Comparison of ENCODE assay signal across 11 cellular contexts in the genomic region with DNA sequence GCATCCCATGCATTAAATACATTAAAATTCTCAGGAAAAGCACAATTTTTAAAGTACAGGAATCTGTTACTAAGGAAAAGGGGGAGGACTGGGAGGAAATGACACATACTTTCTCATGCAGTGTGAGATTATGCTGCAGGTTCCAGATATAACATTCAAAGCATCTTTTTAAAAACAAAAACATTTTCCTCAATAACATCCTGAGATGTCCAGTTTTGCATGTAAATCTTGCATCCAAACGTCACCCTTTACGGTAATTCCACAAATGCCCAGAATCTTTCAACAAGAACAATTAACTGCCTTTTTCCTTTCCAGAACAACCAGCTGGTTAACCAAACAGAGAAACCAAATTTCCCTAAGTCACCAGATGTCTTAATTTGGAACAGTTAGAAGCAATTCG. TPM values are rescaled to one million over a fixed set of nuclear protein-coding genes. Genes with fewer than 3 reads are reported as not detected.
A peak's percentile ranks its signal among the peaks of the same experiment; 100 is the strongest.
DNase-seq lines count a peak whose midpoint lies in the region; ATAC-seq, FAIRE-seq and TF ChIP-seq lines count a peak whose summit lies in the region.
"Had no signal": no experiment of that assay in that cellular context is flagged by ENCODE, and none has a peak within 500 bp of the region (broad histone marks: within the 10 kb centered on the region; RNA-seq: fewer than 3 reads in every experiment).

No MANE protein-coding gene starts in this region.

- H3K27ac ChIP-seq in GM23248 (peak overlapping the region; percentile 17; the same call in 1 of the 2 replicates), RWPE2 (ENCODE audit: poor library complexity, severe bottlenecking) (peak overlapping the region; percentile 4), osteoblast (ENCODE audit: low read depth, low read length) (peak overlapping the region; percentile 18), HepG2 (ENCODE audit: extremely low read length, insufficient read depth, low read length) (no peak overlapping the region)
- no peak overlapping the region for H3K27ac ChIP-seq in naive thymus-derived CD4-positive, alpha-beta T cell (ENCODE audit: low read depth, low read length)
- H3K27ac ChIP-seq: tibial artery had no signal

- CTCF ChIA-PET in HepG2 (lab: Yijun Ruan, JAX; ENCODE audit: low intra/inter-chr PET ratio, low total read pairs), result no interaction called here
- CTCF ChIA-PET in naive thymus-derived CD4-positive, alpha-beta T cell (lab: Charles Lee), result no interaction called here

- H4K20me1 ChIP-seq in GM23248 (ENCODE audit: insufficient read depth), result no peaks in the 10 kb centered on the region
- no peaks in the 10 kb centered on the region for H4K20me1 ChIP-seq in osteoblast (ENCODE audit: insufficient read depth, low read length)
- no peaks in the 10 kb centered on the region; the same call in 1 of the 2 replicates for H4K20me1 ChIP-seq in HepG2 (ENCODE audit: insufficient read depth, low read length)

- H2AFZ ChIP-seq in GM23248, result no peak overlapping the region
- no peak overlapping the region for H2AFZ ChIP-seq in osteoblast (ENCODE audit: low read length)
- H2AFZ ChIP-seq in HepG2 (ENCODE audit: low read length), result no peak overlapping the region

- intact Hi-C loops in HepG2 (cut with micrococcal nuclease; ENCODE audit: unreplicated experiment), result no loop called here
- intact Hi-C loops in naive thymus-derived CD4-positive, alpha-beta T cell (cut with micrococcal nuclease), result no loop called here

- WGBS in GM23248 (ENCODE audit: low coverage in 1 of 2, low lambda C conversion rate in 2 of 2, missing lambda C conversion rate in 2 of 2), 2 experiments, result 0 to 3% methylated on average over 3 of the region's 3 CpGs
- 100% methylated on average over 3 of the region's 3 CpGs for WGBS in HepG2 (ENCODE audit: low lambda C conversion rate)

- peaks cover 16 to 62% (median 56%) of the 10 kb centered on the region in 7 donors for H3K4me1 Mint-ChIP-seq in naive thymus-derived CD4-positive, alpha-beta T cell

- in situ Hi-C loops in GM23248 (cut with MboI), result no loop called here
- in situ Hi-C loops in HepG2 (cut with HindIII; ENCODE audit: extremely low pct_ligation_motif_present, low pct_unique_long_range_greater_than_20kb), result no loop called here

- H3K4me2 ChIP-seq in GM23248 (ENCODE audit: unreplicated experiment) (peak overlapping the region; percentile 59), osteoblast (ENCODE audit: insufficient read depth, low read length) (peak overlapping the region; percentile 26), HepG2 (ENCODE audit: low read depth, low read length) (no peak overlapping the region)

- peaks cover 0 to 2% (median 0%) of the 10 kb centered on the region in 11 donors for H3K9me3 Mint-ChIP-seq in naive thymus-derived CD4-positive, alpha-beta T cell

- peak overlapping the region in 1 of 10 donors; percentile 38 for H3K4me3 Mint-ChIP-seq in naive thymus-derived CD4-positive, alpha-beta T cell
- H3K4me3 Mint-ChIP-seq: activated naive CD8-positive, alpha-beta T cell treated with anti-CD3 and anti-CD28 coated beads, Interleukin-2, amount 10 ng/mL, durations not matched to agents 7 days and 5 days had no signal

- ATAC-seq in RWPE2 (ENCODE audit: low read depth), result peak; percentile 61
- ATAC-seq in HepG2, result no peak
- no peak for ATAC-seq in GM21786 (IDR thresholded peaks at IDR 0.05; ENCODE audit: unreplicated experiment)
- ATAC-seq in naive thymus-derived CD4-positive, alpha-beta T cell, result no peak

- H3K27ac Mint-ChIP-seq in naive thymus-derived CD4-positive, alpha-beta T cell, result peak overlapping the region in 3 of 9 donors; percentile 9 to 53 (median 15)
- H3K27ac Mint-ChIP-seq: activated naive CD8-positive, alpha-beta T cell treated with anti-CD3 and anti-CD28 coated beads, Interleukin-2, amount 10 ng/mL, durations not matched to agents 7 days and 5 days had no signal

- H3K9ac ChIP-seq in GM23248 (peak overlapping the region; percentile 2; the same call in 1 of the 2 replicates), HepG2 (ENCODE audit: insufficient read depth, low read depth, low read length) (no peak overlapping the region)

- no TSS peak for BruUV-seq in HepG2 (replicated peaks; lab: Mats Ljungman, UMichigan)

- no peak for TF ChIP-seq CTCF in RWPE2 (IDR thresholded peaks at IDR 0.05; ENCODE audit: poor library complexity, severe bottlenecking)
- no peak for TF ChIP-seq CTCF in epithelial cell of esophagus (IDR thresholded peaks at IDR 0.05; ENCODE audit: insufficient read depth, low read depth, low read length, missing control alignments)
- no peak for TF ChIP-seq CTCF in osteoblast (IDR thresholded peaks at IDR 0.05; ENCODE audit: extremely low read depth, low read depth, low read length)
- TF ChIP-seq CTCF in HepG2 (CRISPR knock-in tag; IDR thresholded peaks at IDR 0.05), result no peak
- no peak for TF ChIP-seq CTCF in GM10266 (IDR thresholded peaks at IDR 0.05; ENCODE audit: control insufficient read depth, insufficient read depth, low read depth, missing control alignments)

- peaks cover 16% of the 10 kb centered on the region for H3F3A ChIP-seq in GM23248 (ENCODE audit: insufficient read depth)

- peaks cover 12 to 54% (median 31%) of the 10 kb centered on the region in 5 donors for H3K36me3 Mint-ChIP-seq in naive thymus-derived CD4-positive, alpha-beta T cell

- peaks cover 35% of the 10 kb centered on the region for H3K79me2 ChIP-seq in GM23248 (ENCODE audit: insufficient read depth)
- peaks cover 32% of the 10 kb centered on the region for H3K79me2 ChIP-seq in osteoblast (ENCODE audit: insufficient read depth, low read length)
- peaks cover 26% of the 10 kb centered on the region for H3K79me2 ChIP-seq in HepG2 (ENCODE audit: insufficient read depth, low read length)

- no peaks in the 10 kb centered on the region for H3K27me3 Mint-ChIP-seq in naive thymus-derived CD4-positive, alpha-beta T cell
- H3K27me3 Mint-ChIP-seq: activated naive CD8-positive, alpha-beta T cell treated with anti-CD3 and anti-CD28 coated beads, Interleukin-2, amount 10 ng/mL, durations not matched to agents 7 days and 5 days had no signal

- no peaks in the 10 kb centered on the region for H3K36me3 ChIP-seq in GM23248 (ENCODE audit: low read depth)
- H3K36me3 ChIP-seq in RWPE2 (ENCODE audit: low read depth), result peaks cover 22% of the 10 kb centered on the region
- H3K36me3 ChIP-seq in osteoblast (ENCODE audit: insufficient read depth, low read length), result no peaks in the 10 kb centered on the region
- peaks cover 5 to 27% of the 10 kb centered on the region in 2 experiments; a peak in 4 of 5 replicates for H3K36me3 ChIP-seq in HepG2 (replicated peaks in 1 of 2; ENCODE audit: control insufficient read depth in 1 of 2, insufficient read depth in 2 of 2, low read length in 2 of 2)
- H3K36me3 ChIP-seq in naive thymus-derived CD4-positive, alpha-beta T cell (ENCODE audit: control insufficient read depth in 2 of 3, insufficient read depth in 3 of 3, low read length in 3 of 3), result peaks cover 0 to 17% (median 3%) of the 10 kb centered on the region in 3 experiments
- H3K36me3 ChIP-seq: MG63, tibial artery had no signal

- H3K4me3 ChIP-seq in GM23248 (peak overlapping the region; percentile 29), RWPE2 (ENCODE audit: severe bottlenecking) (no peak overlapping the region), epithelial cell of esophagus (ENCODE audit: low read length) (no peak overlapping the region), osteoblast (ENCODE audit: insufficient read depth, low read length) (no peak overlapping the region), HepG2 (replicated peaks in 1 of 3; ENCODE audit: insufficient read depth in 1 of 3, low read depth in 2 of 3, low read length in 3 of 3) (no peak overlapping the region)
- no peak overlapping the region for H3K4me3 ChIP-seq in naive thymus-derived CD4-positive, alpha-beta T cell (ENCODE audit: low read length)
- H3K4me3 ChIP-seq: MG63, tibial artery had no signal

- no peak for TF ChIP-seq POLR2A in HepG2 (IDR thresholded peaks at IDR 0.05; ENCODE audit: insufficient read depth in 1 of 2, low read depth in 2 of 2, low read length in 2 of 2)

- no peak for FAIRE-seq in HepG2 (lab: Jason Lieb, UNC)

- TF ChIP-seq EP300 in HepG2 (IDR thresholded peaks at IDR 0.05; ENCODE audit: low read depth in 2 of 2, low read length in 2 of 2), result no peak
- no peak for TF ChIP-seq EP300 in HepG2 (CRISPR knock-in tag; IDR thresholded peaks at IDR 0.05; ENCODE audit: borderline replicate concordance)

- TF ChIP-seq RAD21 in HepG2 (CRISPR knock-in tag; IDR thresholded peaks at IDR 0.05), result no peak

- H3K4me1 ChIP-seq in GM23248 (ENCODE audit: insufficient read depth) (peaks cover 16% of the 10 kb centered on the region), RWPE2 (ENCODE audit: insufficient read depth, poor library complexity, severe bottlenecking) (peaks cover 11% of the 10 kb centered on the region), osteoblast (ENCODE audit: insufficient read depth, low read length) (peaks cover 14% of the 10 kb centered on the region), HepG2 (ENCODE audit: insufficient read depth, low read length) (no peaks in the 10 kb centered on the region)
- H3K4me1 ChIP-seq in naive thymus-derived CD4-positive, alpha-beta T cell (ENCODE audit: control insufficient read depth in 2 of 2, insufficient read depth in 2 of 2, low read length in 2 of 2), result peaks cover 0 to 10% of the 10 kb centered on the region in 2 donors

- no peaks in the 10 kb centered on the region for H3K9me3 ChIP-seq in GM23248 (ENCODE audit: low read depth)
- no peaks in the 10 kb centered on the region for H3K9me3 ChIP-seq in RWPE2 (ENCODE audit: severe bottlenecking)
- H3K9me3 ChIP-seq in osteoblast (ENCODE audit: low read depth, low read length), result no peaks in the 10 kb centered on the region
- no peaks in the 10 kb centered on the region for H3K9me3 ChIP-seq in HepG2 (ENCODE audit: low read length)
- H3K9me3 ChIP-seq in naive thymus-derived CD4-positive, alpha-beta T cell (ENCODE audit: control insufficient read depth in 2 of 3, low read length in 3 of 3), result no peaks in the 10 kb centered on the region
- H3K9me3 ChIP-seq: MG63, tibial artery had no signal

- H3K9me2 ChIP-seq in GM23248 (ENCODE audit: insufficient read depth), result no peaks in the 10 kb centered on the region

- peak; percentile 57 for DNase-seq in GM23248
- no peak for DNase-seq in RWPE2 (ENCODE audit: low spot score)
- DNase-seq in epithelial cell of esophagus (ENCODE audit: low read depth), result peak; percentile 15
- DNase-seq in osteoblast (ENCODE audit: insufficient read length, low spot score, missing footprints), result no peak
- DNase-seq in HepG2 (ENCODE audit: low spot score), result no peak
- DNase-seq in naive thymus-derived CD4-positive, alpha-beta T cell, result no peak
- no peak for DNase-seq in GM10266 (ENCODE audit: extremely low spot score)
- DNase-seq: activated naive CD8-positive, alpha-beta T cell treated with anti-CD3 and anti-CD28 coated beads, Interleukin-2, amount 10 ng/mL, durations not matched to agents 7 days and 5 days; MG63; tibial artery had no signal

- H3K27me3 ChIP-seq in GM23248 (replicated peaks; ENCODE audit: insufficient read depth) (no peaks in the 10 kb centered on the region), RWPE2 (ENCODE audit: insufficient read depth, poor library complexity, severe bottlenecking) (no peaks in the 10 kb centered on the region), osteoblast (ENCODE audit: insufficient read depth, low read length) (no peaks in the 10 kb centered on the region), HepG2 (ENCODE audit: control insufficient read depth in 1 of 2, insufficient read depth in 2 of 2, low read length in 2 of 2) (no peaks in the 10 kb centered on the region)
- H3K27me3 ChIP-seq in naive thymus-derived CD4-positive, alpha-beta T cell (ENCODE audit: control insufficient read depth in 2 of 2, insufficient read depth in 2 of 2, low read length in 2 of 2), result no peaks in the 10 kb centered on the region
- H3K27me3 ChIP-seq: MG63, tibial artery had no signal

- POLR2A ChIA-PET in HepG2 (lab: Yijun Ruan, JAX), result no interaction called here
- POLR2A ChIA-PET in naive thymus-derived CD4-positive, alpha-beta T cell (lab: Charles Lee), result interaction anchor here (1.2 kb wide), 1 partner anchor 98 kb away, joined by 4 read pairs; no protein-coding TSS in a partner anchor

RNA-seq across cellular contexts. Expression of a gene that starts 26.7 kb away (rescaled TPM):
- 5.9 and 6.9 TPM in 2 replicates for total RNA-seq in GM23248 (2014; rRNA removed; shearing (Covaris generic))
- polyA plus RNA-seq in GM23248 (2016; fragmentation: Nextera tagmentation; extraction: Ambion mirVana) (7.0 and 8.5 TPM in 2 replicates), HepG2 (2011; rRNA removed) (4.2 and 5.2 TPM in 2 replicates)
- total RNA-seq in osteoblast (8.3 and 10.5 TPM in 2 replicates), HepG2 (2016; rRNA removed; fragmentation: Illumina TruSeq; extraction: Trizol) (20.1 and 37.0 TPM in 2 replicates)
- 13.0 and 15.7 TPM in 2 replicates for total RNA-seq in HepG2 (2016; cell fraction: cytosol; rRNA removed; fragmentation: Illumina TruSeq; extraction: Trizol; ENCODE audit: low read depth)
- total RNA-seq in HepG2 (2016; cell fraction: insoluble cytoplasmic fraction; rRNA removed; fragmentation: Illumina TruSeq; extraction: Trizol), result 21.8 and 36.8 TPM in 2 replicates
- total RNA-seq in HepG2 (2016; cell fraction: membrane; rRNA removed; fragmentation: Illumina TruSeq; extraction: Trizol), result 14.1 and 17.0 TPM in 2 replicates
- total RNA-seq in HepG2 (2016; cell fraction: nucleus; rRNA removed; fragmentation: Illumina TruSeq; extraction: Trizol), result 11.0 and 12.6 TPM in 2 replicates
- 1.5 and 3.3 TPM in 2 replicates for polyA plus RNA-seq in HepG2 (2011; cell fraction: cytosol; rRNA removed)
- polyA plus RNA-seq in HepG2 (2011; cell fraction: nucleus; rRNA removed), result 1.2 and 2.2 TPM in 2 replicates
- 8.8 and 10.4 TPM in 2 replicates for polyA plus RNA-seq in HepG2 (2012)
- polyA plus RNA-seq in HepG2 (2016; cell fraction: cytosol; fragmentation: Illumina TruSeq; extraction: Trizol; ENCODE audit: low read depth), result 0.91 and 0.95 TPM in 2 replicates
- 19.5 and 21.1 TPM in 2 replicates for polyA plus RNA-seq in HepG2 (2016; cell fraction: insoluble cytoplasmic fraction; fragmentation: Illumina TruSeq; extraction: Trizol; ENCODE audit: low read depth)
- polyA plus RNA-seq in HepG2 (2016; cell fraction: membrane; fragmentation: Illumina TruSeq; extraction: Trizol; ENCODE audit: low read depth), result 3.0 and 3.7 TPM in 2 replicates
- polyA plus RNA-seq in HepG2 (2016; cell fraction: nucleus; fragmentation: Illumina TruSeq; extraction: Trizol; ENCODE audit: insufficient read depth, low read depth), result 11.3 and 13.0 TPM in 2 replicates
- polyA minus RNA-seq in HepG2 (2011; rRNA and poly(A)+ RNA removed; ENCODE audit: low replicate concordance), result 4.7 and 6.7 TPM in 2 replicates
- polyA minus RNA-seq in HepG2 (2011; cell fraction: cytosol; rRNA and poly(A)+ RNA removed), result 7.7 and 9.3 TPM in 2 replicates
- 9.4 and 10.9 TPM in 2 replicates for polyA minus RNA-seq in HepG2 (2011; cell fraction: nucleus; rRNA and poly(A)+ RNA removed)
- 10 to 100 TPM; 12.6 to 44.1 (median 24.0) TPM for total RNA-seq in naive thymus-derived CD4-positive, alpha-beta T cell
- 10 to 100 TPM; 18.6 to 32.7 TPM for polyA plus RNA-seq in naive thymus-derived CD4-positive, alpha-beta T cell

Comparison
In these comparisons a context has a peak if more than half of its experiments do, and no peak if none do; other contexts are left out.
1. DNase-seq: peak in GM23248 (single experiment) and epithelial cell of esophagus (single experiment); none in RWPE2 (single experiment), osteoblast (single experiment), HepG2 (single experiment), naive thymus-derived CD4-positive, alpha-beta T cell (0 of 9) and GM10266 (single experiment).
2. H3K27ac ChIP-seq: peak in GM23248 (single experiment), RWPE2 (single experiment) and osteoblast (single experiment); none in HepG2 (single experiment) and naive thymus-derived CD4-positive, alpha-beta T cell (single experiment).